In the genomic region with DNA sequence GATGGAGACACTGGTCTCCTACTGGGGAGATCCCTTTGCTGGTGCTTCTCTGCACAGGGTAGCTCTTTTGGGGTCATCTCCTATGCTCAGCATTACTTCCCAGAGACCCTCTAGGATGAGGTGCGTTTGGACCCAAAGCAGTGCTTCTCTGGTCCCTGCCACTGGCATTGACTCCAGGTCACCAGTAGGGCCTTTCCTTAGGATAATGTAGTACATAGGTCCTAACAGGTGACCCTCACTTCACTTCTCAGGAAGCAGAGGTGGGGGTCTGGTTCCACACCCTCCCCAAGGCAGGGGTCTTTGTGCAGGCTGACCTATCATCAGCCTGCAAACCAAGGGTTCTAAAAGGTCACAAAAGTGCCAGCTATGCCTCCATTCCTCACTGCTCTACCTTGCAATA, we compare ENCODE assay signal across 25 cellular contexts.
"Had no signal": no experiment of that assay in that cellular context is flagged by ENCODE, and none has a peak within 500 bp of the region (broad histone marks: within the 10 kb centered on the region; RNA-seq: fewer than 3 reads in every experiment).

No MANE protein-coding gene starts in this region.

- H3K27me3 ChIP-seq: dorsolateral prefrontal cortex, esophagus squamous epithelium, gastroesophageal sphincter, neutrophil, sigmoid colon, transverse colon had no signal

- DNase-seq: cortex of kidney; dorsolateral prefrontal cortex; effector memory CD4-positive, alpha-beta T cell; esophagus squamous epithelium; foreskin fibroblast; glutamatergic neuron; immature natural killer cell; kidney; left colon; left ventricle myocardium superior; mesendoderm; naive thymus-derived CD4-positive, alpha-beta T cell; nephron progenitor cell; posterior cingulate gyrus; sigmoid colon; stimulated activated CD4-positive, alpha-beta T cell treated with anti-CD3 and anti-CD28 coated beads, Interleukin-2, amount 100 ng/mL, for 24 hours; stimulated activated CD4-positive, alpha-beta T cell treated with anti-CD3 and anti-CD28 coated beads, Interleukin-4, amount 100 ng/mL, for 4 hours; stimulated activated naive B cell treated with anti-CD40 and anti-IgM and Interleukin-4, amounts not matched to agents 10 μg/mL and 1 μg/mL and 100 μg/mL, for 72 hours; stimulated activated naive CD8-positive, alpha-beta T cell treated with anti-CD3 and anti-CD28 coated beads, Interleukin-15, amount 100 ng/mL, for 72 hours; transverse colon had no signal

- H3K4me1 Mint-ChIP-seq: immature natural killer cell; naive thymus-derived CD4-positive, alpha-beta T cell; stimulated activated naive B cell treated with anti-CD40 and anti-IgM and Interleukin-4, amounts not matched to agents 10 μg/mL and 1 μg/mL and 100 μg/mL, for 72 hours; stimulated activated naive CD8-positive, alpha-beta T cell treated with anti-CD3 and anti-CD28 coated beads, Interleukin-15, amount 100 ng/mL, for 72 hours had no signal

- H3K36me3 ChIP-seq: esophagus squamous epithelium, gastroesophageal sphincter, neutrophil, sigmoid colon, thoracic aorta, transverse colon had no signal

- ATAC-seq: gastroesophageal sphincter; left colon; left ventricle myocardium superior; naive thymus-derived CD4-positive, alpha-beta T cell; stimulated activated naive B cell treated with anti-CD40 and anti-IgM and Interleukin-4, amounts not matched to agents 10 μg/mL and 1 μg/mL and 100 μg/mL, for 72 hours had no signal

- H3K4me3 Mint-ChIP-seq: immature natural killer cell; naive thymus-derived CD4-positive, alpha-beta T cell; nephron progenitor cell; stimulated activated naive B cell treated with anti-CD40 and anti-IgM and Interleukin-4, amounts not matched to agents 10 μg/mL and 1 μg/mL and 100 μg/mL, for 72 hours; stimulated activated naive CD8-positive, alpha-beta T cell treated with anti-CD3 and anti-CD28 coated beads, Interleukin-15, amount 100 ng/mL, for 72 hours had no signal

- H3K27ac Mint-ChIP-seq: immature natural killer cell; naive thymus-derived CD4-positive, alpha-beta T cell; nephron progenitor cell; stimulated activated naive B cell treated with anti-CD40 and anti-IgM and Interleukin-4, amounts not matched to agents 10 μg/mL and 1 μg/mL and 100 μg/mL, for 72 hours; stimulated activated naive CD8-positive, alpha-beta T cell treated with anti-CD3 and anti-CD28 coated beads, Interleukin-15, amount 100 ng/mL, for 72 hours had no signal

- H3K4me3 ChIP-seq: dorsolateral prefrontal cortex, esophagus squamous epithelium, gastroesophageal sphincter, sigmoid colon, skin epidermis, thoracic aorta, transverse colon had no signal

- H3K4me1 ChIP-seq: transverse colon had no signal

- H3K27ac ChIP-seq: dorsolateral prefrontal cortex, epithelial cell of prostate, esophagus squamous epithelium, gastroesophageal sphincter, neutrophil, sigmoid colon, skin epidermis, thoracic aorta, transverse colon had no signal

- H3K27me3 Mint-ChIP-seq: stimulated activated naive B cell treated with anti-CD40 and anti-IgM and Interleukin-4, amounts not matched to agents 10 μg/mL and 1 μg/mL and 100 μg/mL, for 72 hours; stimulated activated naive CD8-positive, alpha-beta T cell treated with anti-CD3 and anti-CD28 coated beads, Interleukin-15, amount 100 ng/mL, for 72 hours had no signal
